In genomic region chr6:11207199-11207968, GRCh38 we compare ENCODE assay signal across 1 cellular context.
TF ChIP-seq lines count a peak whose summit lies in the region.

No MANE protein-coding gene starts in this region.

TF ChIP-seq in HepG2, 621 proteins besides CTCF, POLR2A, EP300 and RAD21 (continued from another document and continues in another):
- TF ChIP-seq ZNF580 (CRISPR knock-in tag; IDR thresholded peaks at IDR 0.05; ENCODE audit: borderline replicate concordance, low read depth) (peak; percentile 52; the same call in 1 of the 2 replicates), ZBTB25 (CRISPR knock-in tag; IDR thresholded peaks at IDR 0.05) (peak; percentile 58; the same call in 1 of the 2 replicates), THAP11 (CRISPR knock-in tag; IDR thresholded peaks at IDR 0.05) (peak; percentile 74), ZMAT3 (CRISPR knock-in tag; conservative IDR thresholded peaks at IDR 0.05) (0 out of 2 replicates have a peak, but pooled peaks have one; percentile 40), POLR2G (IDR thresholded peaks at IDR 0.05; ENCODE audit: low read depth, low read length) (0 out of 2 replicates have a peak, but pooled peaks have one; percentile 36), RXRB (CRISPR knock-in tag; IDR thresholded peaks at IDR 0.05; ENCODE audit: borderline replicate concordance) (peak; percentile 89), DNMT3B (CRISPR knock-in tag; conservative IDR thresholded peaks at IDR 0.05) (peak; percentile 98), CENPBD1 (CRISPR knock-in tag; IDR thresholded peaks at IDR 0.05; ENCODE audit: borderline replicate concordance, low read depth) (no peak), SOX13 (IDR thresholded peaks at IDR 0.05) (peak; percentile 68; the same call in 1 of the 2 replicates), SOX13 (CRISPR knock-in tag; conservative IDR thresholded peaks at IDR 0.05 in 1 of 2, IDR thresholded peaks at IDR 0.05 in 1 of 2) (peak in 1 of 2 experiments; percentile 93; a peak in 2 of 4 replicates), PTBP1 (IDR thresholded peaks at IDR 0.05; ENCODE audit: low read depth, low read length, poor library complexity, severe bottlenecking) (no peak), POGK (CRISPR knock-in tag; conservative IDR thresholded peaks at IDR 0.05) (peak; percentile 83; the same call in 1 of the 2 replicates), MAFK (conservative IDR thresholded peaks at IDR 0.05 in 1 of 2, IDR thresholded peaks at IDR 0.05 in 1 of 2; ENCODE audit: low read length in 2 of 2) (peak; percentile 89 to 95), ARID3A (IDR thresholded peaks at IDR 0.05; ENCODE audit: low read depth, low read length) (peak; percentile 40; the same call in 1 of the 2 replicates), HDAC1 (CRISPR knock-in tag; IDR thresholded peaks at IDR 0.05) (0 out of 2 replicates have a peak, but pooled peaks have one; percentile 26), CEBPG (CRISPR knock-in tag; IDR thresholded peaks at IDR 0.05) (peak; percentile 99), LCORL (IDR thresholded peaks at IDR 0.05) (peak; percentile 57; the same call in 1 of the 2 replicates), LCORL (CRISPR knock-in tag; IDR thresholded peaks at IDR 0.05) (no peak), ARNT (IDR thresholded peaks at IDR 0.05) (no peak), NFE2 (CRISPR knock-in tag; IDR thresholded peaks at IDR 0.05) (no peak), MBD4 (IDR thresholded peaks at IDR 0.05; ENCODE audit: borderline replicate concordance, low read length) (peak; percentile 64; the same call in 1 of the 2 replicates), SOX5 (CRISPR knock-in tag; IDR thresholded peaks at IDR 0.05; ENCODE audit: borderline replicate concordance) (peak; percentile 83), HDAC2 (CRISPR knock-in tag; IDR thresholded peaks at IDR 0.05) (peak; percentile 85), FOSL2 (CRISPR knock-in tag; IDR thresholded peaks at IDR 0.05) (peak; percentile 100), GMEB1 (CRISPR knock-in tag; IDR thresholded peaks at IDR 0.05; ENCODE audit: borderline replicate concordance) (peak; percentile 40; the same call in 1 of the 2 replicates), GATAD1 (CRISPR knock-in tag; IDR thresholded peaks at IDR 0.05) (peak; percentile 73), AFF4 (CRISPR knock-in tag; IDR thresholded peaks at IDR 0.05) (peak; percentile 68), ATF5 (CRISPR knock-in tag; IDR thresholded peaks at IDR 0.05; ENCODE audit: low read depth) (no peak), SSRP1 (CRISPR knock-in tag; IDR thresholded peaks at IDR 0.05) (0 out of 2 replicates have a peak, but pooled peaks have one; percentile 81), ERF (CRISPR knock-in tag; IDR thresholded peaks at IDR 0.05) (peak; percentile 31; the same call in 1 of the 2 replicates), MAFF (IDR thresholded peaks at IDR 0.05; ENCODE audit: low read depth, low read length) (peak; percentile 90), ZNF3 (CRISPR knock-in tag; IDR thresholded peaks at IDR 0.05) (0 out of 2 replicates have a peak, but pooled peaks have one; percentile 52), ZBTB7A (CRISPR knock-in tag; IDR thresholded peaks at IDR 0.05) (no peak), TARDBP (CRISPR knock-in tag; IDR thresholded peaks at IDR 0.05) (peak; percentile 69), DMAP1 (CRISPR knock-in tag; IDR thresholded peaks at IDR 0.05) (0 out of 2 replicates have a peak, but pooled peaks have one; percentile 38), ARID5B (CRISPR knock-in tag; IDR thresholded peaks at IDR 0.05) (peak; percentile 98), ZBTB21 (CRISPR knock-in tag; IDR thresholded peaks at IDR 0.05) (peak; percentile 74; the same call in 1 of the 2 replicates), FOXC1 (CRISPR knock-in tag; IDR thresholded peaks at IDR 0.05; ENCODE audit: borderline replicate concordance) (no peak), HNF4A (CRISPR knock-in tag; IDR thresholded peaks at IDR 0.05) (peak; percentile 44), FOXA1 (IDR thresholded peaks at IDR 0.05) (no peak), FOXA1 (CRISPR knock-in tag; IDR thresholded peaks at IDR 0.05) (peak; percentile 92), HBP1 (CRISPR knock-in tag; IDR thresholded peaks at IDR 0.05; ENCODE audit: low read depth) (peak; percentile 88), SOX6 (IDR thresholded peaks at IDR 0.05) (no peak), SOX6 (CRISPR knock-in tag; IDR thresholded peaks at IDR 0.05) (peak; percentile 91), NCOR1 (IDR thresholded peaks at IDR 0.05; ENCODE audit: borderline replicate concordance, low read length) (peak; percentile 75; the same call in 1 of the 2 replicates)
